In genomic region chr19:43554317-43554895, GRCh38 we compare ENCODE assay signal across 6 cellular contexts.
"Had no signal": no experiment of that assay in that cellular context is flagged by ENCODE, and none has a peak within 500 bp of the region (broad histone marks: within the 10 kb centered on the region; RNA-seq: fewer than 3 reads in every experiment).

No MANE protein-coding gene starts in this region.

- H3K4me1 ChIP-seq: breast epithelium, foreskin keratinocyte, left ventricle myocardium inferior had no signal

- H3K27me3 Mint-ChIP-seq: activated B cell treated with CpG ODN at 0.5 μM for 24 hours had no signal

- H3K9me3 Mint-ChIP-seq: activated B cell treated with CpG ODN at 0.5 μM for 24 hours had no signal

- H3K27ac Mint-ChIP-seq: activated B cell treated with CpG ODN at 0.5 μM for 24 hours had no signal

- H3K4me3 ChIP-seq: breast epithelium, left ventricle myocardium inferior, upper lobe of left lung had no signal

- H3K36me3 ChIP-seq: breast epithelium had no signal

- H3K9me3 ChIP-seq: breast epithelium, left ventricle myocardium inferior, SK-N-SH, upper lobe of left lung had no signal

- H3K4me3 Mint-ChIP-seq: activated B cell treated with CpG ODN at 0.5 μM for 24 hours had no signal

- H3K27ac ChIP-seq: breast epithelium, foreskin keratinocyte, left ventricle myocardium inferior, upper lobe of left lung had no signal
